ENCODE assay signal across 16 cellular contexts in the genomic region with DNA sequence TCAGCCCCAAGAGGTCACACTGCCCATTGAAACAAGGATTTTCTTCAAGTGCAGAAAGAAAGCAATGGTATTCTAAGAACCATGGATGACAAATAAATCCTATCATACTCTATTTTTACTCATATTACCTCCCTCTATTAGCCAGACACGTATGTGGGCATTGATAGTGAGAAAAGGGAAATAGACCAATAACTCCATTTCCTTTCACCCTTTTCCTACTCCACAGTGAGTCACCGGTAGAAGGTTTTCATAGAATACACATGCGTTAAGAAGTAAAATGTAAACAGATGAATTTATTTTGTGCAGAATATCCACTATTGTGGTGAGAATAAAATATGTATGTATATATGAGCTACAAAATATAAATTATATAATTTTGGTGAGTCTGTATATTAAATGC.
DNase-seq lines count a peak whose midpoint lies in the region; ATAC-seq and TF ChIP-seq lines count a peak whose summit lies in the region.
"Had no signal": no experiment of that assay in that cellular context is flagged by ENCODE, and none has a peak within 500 bp of the region (broad histone marks: within the 10 kb centered on the region; RNA-seq: fewer than 3 reads in every experiment).

No MANE protein-coding gene starts in this region.

- DNase-seq in A673 (ENCODE audit: low spot score) (peak; percentile 11), OCI-LY7 (ENCODE audit: low spot score) (no peak), dermis blood vessel endothelial cell (peak; percentile 87), lung microvascular endothelial cell (ENCODE audit: low read depth in 2 of 2) (peak; percentile 50 to 87), NCI-H2081 (lab: John Stamatoyannopoulos, UW) (no peak)
- no peak for DNase-seq in activated CD4-positive, alpha-beta T cell treated with anti-CD3 and anti-CD28 coated beads for 48 hours
- DNase-seq: AML-193; Caco-2; CD8-positive, alpha-beta memory T cell; DMS53; GOT3; H9; IMR-90 had no signal

- BruUV-seq in A673 (replicated peaks; lab: Mats Ljungman, UMichigan) (no TSS peak), OCI-LY7 (replicated peaks; lab: Mats Ljungman, UMichigan) (no TSS peak)

- no peak overlapping the region for H3K27ac ChIP-seq in A673 (ENCODE audit: low read depth, low read length, poor library complexity, severe bottlenecking)
- no peak overlapping the region for H3K27ac ChIP-seq in OCI-LY7 (ENCODE audit: low read depth, low read length, poor library complexity, severe bottlenecking)
- H3K27ac ChIP-seq: 22Rv1, BLaER1 had no signal

- TF ChIP-seq CTCF in A673 (conservative IDR thresholded peaks at IDR 0.05; ENCODE audit: low read depth, low read length) (no peak), OCI-LY7 (conservative IDR thresholded peaks at IDR 0.05; ENCODE audit: low read length) (no peak)

- no peak for ATAC-seq in GM21825 (IDR thresholded peaks at IDR 0.05; ENCODE audit: unreplicated experiment)

- H3K9me3 ChIP-seq in A673 (ENCODE audit: low read depth, low read length, poor library complexity, severe bottlenecking) (no peaks in the 10 kb centered on the region), OCI-LY7 (ENCODE audit: low read length) (no peaks in the 10 kb centered on the region)
- H3K9me3 ChIP-seq: BLaER1, Caco-2 had no signal

- no peaks in the 10 kb centered on the region for H3K79me2 ChIP-seq in OCI-LY7 (ENCODE audit: insufficient read depth, low read depth, low read length)

- H3K36me3 ChIP-seq in A673 (ENCODE audit: insufficient read depth, low read length, poor library complexity, severe bottlenecking), result no peaks in the 10 kb centered on the region
- H3K36me3 ChIP-seq in OCI-LY7 (ENCODE audit: insufficient read depth, low read length), result no peaks in the 10 kb centered on the region
- H3K36me3 ChIP-seq: BLaER1 had no signal

- H3K4me3 ChIP-seq in A673 (ENCODE audit: low read depth, low read length, poor library complexity, severe bottlenecking) (no peak overlapping the region), OCI-LY7 (ENCODE audit: low read depth, low read length, poor library complexity, severe bottlenecking) (no peak overlapping the region)
- H3K4me3 ChIP-seq: BLaER1 had no signal

- POLR2A ChIA-PET in A673 (lab: Charles Lee; ENCODE audit: low non-redundant PET) (no interaction called here), OCI-LY7 (lab: Charles Lee) (interaction anchor here (1.0 kb wide), 1 partner anchor 8 kb away, joined by 3 read pairs; no protein-coding TSS in a partner anchor)

- H4K20me1 ChIP-seq in OCI-LY7 (ENCODE audit: insufficient read depth, low read length), result no peaks in the 10 kb centered on the region
- H4K20me1 ChIP-seq: BLaER1 had no signal

- intact Hi-C loops in A673 (cut with micrococcal nuclease; ENCODE audit: unreplicated experiment), result no loop called here
- intact Hi-C loops in OCI-LY7 (cut with micrococcal nuclease; ENCODE audit: unreplicated experiment), result no loop called here

- no peak overlapping the region for H3K4me2 ChIP-seq in OCI-LY7 (ENCODE audit: low read length)
- H3K4me2 ChIP-seq: BLaER1 had no signal

- 0 out of 2 replicates have a peak overlapping the region, but pooled peaks have one; percentile 3 for H2AFZ ChIP-seq in OCI-LY7 (ENCODE audit: low read length)

- no peaks in the 10 kb centered on the region for H3K9me2 ChIP-seq in OCI-LY7 (ENCODE audit: insufficient read depth, low read length)

- CTCF ChIA-PET in A673 (lab: Charles Lee), result no interaction called here
- CTCF ChIA-PET in OCI-LY7 (lab: Charles Lee; ENCODE audit: unreplicated experiment), result no interaction called here

- H3K4me1 ChIP-seq in A673 (ENCODE audit: insufficient read depth, low read length, poor library complexity, severe bottlenecking) (no peaks in the 10 kb centered on the region), OCI-LY7 (ENCODE audit: insufficient read depth, low read length, poor library complexity, severe bottlenecking) (no peaks in the 10 kb centered on the region)
- H3K4me1 ChIP-seq: BLaER1, Caco-2 had no signal

- no peaks in the 10 kb centered on the region for H3K27me3 ChIP-seq in A673 (replicated peaks; ENCODE audit: insufficient read depth, low read depth, low read length, poor library complexity)
- H3K27me3 ChIP-seq: BLaER1 had no signal

Comparison
In these comparisons a context has a peak if more than half of its experiments do, and no peak if none do; other contexts are left out.
1. DNase-seq: peak in A673 (single experiment), dermis blood vessel endothelial cell (single experiment) and lung microvascular endothelial cell (2 of 2); none in OCI-LY7 (single experiment), activated CD4-positive, alpha-beta T cell treated with anti-CD3 and anti-CD28 coated beads for 48 hours (single experiment) and NCI-H2081 (0 of 2).